1 cellular context compared by ENCODE assay signal in genomic region chr1:58576727-58577675, GRCh38.
TF ChIP-seq lines count a peak whose summit lies in the region.

A gene with protein sequence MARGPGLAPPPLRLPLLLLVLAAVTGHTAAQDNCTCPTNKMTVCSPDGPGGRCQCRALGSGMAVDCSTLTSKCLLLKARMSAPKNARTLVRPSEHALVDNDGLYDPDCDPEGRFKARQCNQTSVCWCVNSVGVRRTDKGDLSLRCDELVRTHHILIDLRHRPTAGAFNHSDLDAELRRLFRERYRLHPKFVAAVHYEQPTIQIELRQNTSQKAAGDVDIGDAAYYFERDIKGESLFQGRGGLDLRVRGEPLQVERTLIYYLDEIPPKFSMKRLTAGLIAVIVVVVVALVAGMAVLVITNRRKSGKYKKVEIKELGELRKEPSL (minus strand): TSS chr1:58577252. CDS start chr1:58577156, 96 bp downstream.

TF ChIP-seq in WTC11, 78 proteins besides CTCF, POLR2A, EP300 and RAD21 (continued from another document):
- no peak for TF ChIP-seq PRDM15 (CRISPR knock-in tag; IDR thresholded peaks at IDR 0.05)
- TF ChIP-seq ELF4 (CRISPR knock-in tag; IDR thresholded peaks at IDR 0.05; ENCODE audit: low read depth) = peak; percentile 96; the same call in 1 of the 2 replicates
- TF ChIP-seq PRRX2 (CRISPR knock-in tag; IDR thresholded peaks at IDR 0.05) = no peak
- no peak for TF ChIP-seq ZNF121 (CRISPR knock-in tag; IDR thresholded peaks at IDR 0.05)
- TF ChIP-seq, protein P1, sequence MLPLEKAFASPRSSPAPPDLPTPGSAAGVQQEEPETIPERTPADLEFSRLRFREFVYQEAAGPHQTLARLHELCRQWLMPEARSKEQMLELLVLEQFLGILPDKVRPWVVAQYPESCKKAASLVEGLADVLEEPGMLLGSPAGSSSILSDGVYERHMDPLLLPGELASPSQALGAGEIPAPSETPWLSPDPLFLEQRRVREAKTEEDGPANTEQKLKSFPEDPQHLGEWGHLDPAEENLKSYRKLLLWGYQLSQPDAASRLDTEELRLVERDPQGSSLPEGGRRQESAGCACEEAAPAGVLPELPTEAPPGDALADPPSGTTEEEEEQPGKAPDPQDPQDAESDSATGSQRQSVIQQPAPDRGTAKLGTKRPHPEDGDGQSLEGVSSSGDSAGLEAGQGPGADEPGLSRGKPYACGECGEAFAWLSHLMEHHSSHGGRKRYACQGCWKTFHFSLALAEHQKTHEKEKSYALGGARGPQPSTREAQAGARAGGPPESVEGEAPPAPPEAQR (CRISPR knock-in tag; IDR thresholded peaks at IDR 0.05) = no peak
- TF ChIP-seq ZNF281 (CRISPR knock-in tag; IDR thresholded peaks at IDR 0.05) = peak; percentile 90; the same call in 1 of the 2 replicates
- TF ChIP-seq, protein P2, sequence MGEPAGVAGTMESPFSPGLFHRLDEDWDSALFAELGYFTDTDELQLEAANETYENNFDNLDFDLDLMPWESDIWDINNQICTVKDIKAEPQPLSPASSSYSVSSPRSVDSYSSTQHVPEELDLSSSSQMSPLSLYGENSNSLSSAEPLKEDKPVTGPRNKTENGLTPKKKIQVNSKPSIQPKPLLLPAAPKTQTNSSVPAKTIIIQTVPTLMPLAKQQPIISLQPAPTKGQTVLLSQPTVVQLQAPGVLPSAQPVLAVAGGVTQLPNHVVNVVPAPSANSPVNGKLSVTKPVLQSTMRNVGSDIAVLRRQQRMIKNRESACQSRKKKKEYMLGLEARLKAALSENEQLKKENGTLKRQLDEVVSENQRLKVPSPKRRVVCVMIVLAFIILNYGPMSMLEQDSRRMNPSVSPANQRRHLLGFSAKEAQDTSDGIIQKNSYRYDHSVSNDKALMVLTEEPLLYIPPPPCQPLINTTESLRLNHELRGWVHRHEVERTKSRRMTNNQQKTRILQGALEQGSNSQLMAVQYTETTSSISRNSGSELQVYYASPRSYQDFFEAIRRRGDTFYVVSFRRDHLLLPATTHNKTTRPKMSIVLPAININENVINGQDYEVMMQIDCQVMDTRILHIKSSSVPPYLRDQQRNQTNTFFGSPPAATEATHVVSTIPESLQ (CRISPR knock-in tag; IDR thresholded peaks at IDR 0.05) = no peak
- peak; percentile 98 for TF ChIP-seq ETV6 (CRISPR knock-in tag; IDR thresholded peaks at IDR 0.05)
- TF ChIP-seq, protein P3, sequence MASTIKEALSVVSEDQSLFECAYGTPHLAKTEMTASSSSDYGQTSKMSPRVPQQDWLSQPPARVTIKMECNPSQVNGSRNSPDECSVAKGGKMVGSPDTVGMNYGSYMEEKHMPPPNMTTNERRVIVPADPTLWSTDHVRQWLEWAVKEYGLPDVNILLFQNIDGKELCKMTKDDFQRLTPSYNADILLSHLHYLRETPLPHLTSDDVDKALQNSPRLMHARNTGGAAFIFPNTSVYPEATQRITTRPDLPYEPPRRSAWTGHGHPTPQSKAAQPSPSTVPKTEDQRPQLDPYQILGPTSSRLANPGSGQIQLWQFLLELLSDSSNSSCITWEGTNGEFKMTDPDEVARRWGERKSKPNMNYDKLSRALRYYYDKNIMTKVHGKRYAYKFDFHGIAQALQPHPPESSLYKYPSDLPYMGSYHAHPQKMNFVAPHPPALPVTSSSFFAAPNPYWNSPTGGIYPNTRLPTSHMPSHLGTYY (CRISPR knock-in tag; IDR thresholded peaks at IDR 0.05) = 0 out of 2 replicates have a peak, but pooled peaks have one; percentile 6
- peak; percentile 98 for TF ChIP-seq RELA (CRISPR knock-in tag; IDR thresholded peaks at IDR 0.05; ENCODE audit: borderline replicate concordance)
- TF ChIP-seq FOXJ3 (CRISPR knock-in tag; IDR thresholded peaks at IDR 0.05; ENCODE audit: borderline replicate concordance) = no peak
- no peak for TF ChIP-seq RORB (CRISPR knock-in tag; IDR thresholded peaks at IDR 0.05)
- TF ChIP-seq, protein P4, sequence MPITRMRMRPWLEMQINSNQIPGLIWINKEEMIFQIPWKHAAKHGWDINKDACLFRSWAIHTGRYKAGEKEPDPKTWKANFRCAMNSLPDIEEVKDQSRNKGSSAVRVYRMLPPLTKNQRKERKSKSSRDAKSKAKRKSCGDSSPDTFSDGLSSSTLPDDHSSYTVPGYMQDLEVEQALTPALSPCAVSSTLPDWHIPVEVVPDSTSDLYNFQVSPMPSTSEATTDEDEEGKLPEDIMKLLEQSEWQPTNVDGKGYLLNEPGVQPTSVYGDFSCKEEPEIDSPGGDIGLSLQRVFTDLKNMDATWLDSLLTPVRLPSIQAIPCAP (CRISPR knock-in tag; IDR thresholded peaks at IDR 0.05) = peak; percentile 97
- 0 out of 2 replicates have a peak, but pooled peaks have one; percentile 91 for TF ChIP-seq KAT7 (CRISPR knock-in tag; IDR thresholded peaks at IDR 0.05; ENCODE audit: borderline replicate concordance)
- 0 out of 2 replicates have a peak, but pooled peaks have one; percentile 41 for TF ChIP-seq NR3C1 (CRISPR knock-in tag; conservative IDR thresholded peaks at IDR 0.05; ENCODE audit: low read depth)
- TF ChIP-seq ZNF232 (CRISPR knock-in tag; IDR thresholded peaks at IDR 0.05) = peak; percentile 97
- TF ChIP-seq NFATC4 (CRISPR knock-in tag; IDR thresholded peaks at IDR 0.05) = no peak
- peak; percentile 97 for TF ChIP-seq E2F1 (CRISPR knock-in tag; IDR thresholded peaks at IDR 0.05)
- no peak for TF ChIP-seq ZMAT4 (CRISPR knock-in tag; IDR thresholded peaks at IDR 0.05)
- TF ChIP-seq, protein P5, sequence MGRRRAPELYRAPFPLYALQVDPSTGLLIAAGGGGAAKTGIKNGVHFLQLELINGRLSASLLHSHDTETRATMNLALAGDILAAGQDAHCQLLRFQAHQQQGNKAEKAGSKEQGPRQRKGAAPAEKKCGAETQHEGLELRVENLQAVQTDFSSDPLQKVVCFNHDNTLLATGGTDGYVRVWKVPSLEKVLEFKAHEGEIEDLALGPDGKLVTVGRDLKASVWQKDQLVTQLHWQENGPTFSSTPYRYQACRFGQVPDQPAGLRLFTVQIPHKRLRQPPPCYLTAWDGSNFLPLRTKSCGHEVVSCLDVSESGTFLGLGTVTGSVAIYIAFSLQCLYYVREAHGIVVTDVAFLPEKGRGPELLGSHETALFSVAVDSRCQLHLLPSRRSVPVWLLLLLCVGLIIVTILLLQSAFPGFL (CRISPR knock-in tag; IDR thresholded peaks at IDR 0.05; ENCODE audit: borderline replicate concordance) = peak; percentile 44; the same call in 1 of the 2 replicates
- no peak for TF ChIP-seq HMGA2 (CRISPR knock-in tag; IDR thresholded peaks at IDR 0.05)
- TF ChIP-seq MYBL2 (CRISPR knock-in tag; IDR thresholded peaks at IDR 0.05) = peak; percentile 97
- no peak for TF ChIP-seq JAZF1 (CRISPR knock-in tag; IDR thresholded peaks at IDR 0.05)
- peak; percentile 73 for TF ChIP-seq NR1H2 (CRISPR knock-in tag; IDR thresholded peaks at IDR 0.05)
- TF ChIP-seq, protein P6, sequence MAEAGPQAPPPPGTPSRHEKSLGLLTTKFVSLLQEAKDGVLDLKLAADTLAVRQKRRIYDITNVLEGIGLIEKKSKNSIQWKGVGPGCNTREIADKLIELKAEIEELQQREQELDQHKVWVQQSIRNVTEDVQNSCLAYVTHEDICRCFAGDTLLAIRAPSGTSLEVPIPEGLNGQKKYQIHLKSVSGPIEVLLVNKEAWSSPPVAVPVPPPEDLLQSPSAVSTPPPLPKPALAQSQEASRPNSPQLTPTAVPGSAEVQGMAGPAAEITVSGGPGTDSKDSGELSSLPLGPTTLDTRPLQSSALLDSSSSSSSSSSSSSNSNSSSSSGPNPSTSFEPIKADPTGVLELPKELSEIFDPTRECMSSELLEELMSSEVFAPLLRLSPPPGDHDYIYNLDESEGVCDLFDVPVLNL (CRISPR knock-in tag; IDR thresholded peaks at IDR 0.05; ENCODE audit: borderline replicate concordance, low read depth) = peak; percentile 88
- TF ChIP-seq ZNF219 (CRISPR knock-in tag; IDR thresholded peaks at IDR 0.05; ENCODE audit: borderline replicate concordance) = peak; percentile 95; the same call in 1 of the 2 replicates
- TF ChIP-seq NR2C2 (CRISPR knock-in tag; IDR thresholded peaks at IDR 0.05) = peak; percentile 86
- TF ChIP-seq CBFB (CRISPR knock-in tag; IDR thresholded peaks at IDR 0.05; ENCODE audit: low read depth) = 0 out of 2 replicates have a peak, but pooled peaks have one; percentile 33
- TF ChIP-seq, protein P7, sequence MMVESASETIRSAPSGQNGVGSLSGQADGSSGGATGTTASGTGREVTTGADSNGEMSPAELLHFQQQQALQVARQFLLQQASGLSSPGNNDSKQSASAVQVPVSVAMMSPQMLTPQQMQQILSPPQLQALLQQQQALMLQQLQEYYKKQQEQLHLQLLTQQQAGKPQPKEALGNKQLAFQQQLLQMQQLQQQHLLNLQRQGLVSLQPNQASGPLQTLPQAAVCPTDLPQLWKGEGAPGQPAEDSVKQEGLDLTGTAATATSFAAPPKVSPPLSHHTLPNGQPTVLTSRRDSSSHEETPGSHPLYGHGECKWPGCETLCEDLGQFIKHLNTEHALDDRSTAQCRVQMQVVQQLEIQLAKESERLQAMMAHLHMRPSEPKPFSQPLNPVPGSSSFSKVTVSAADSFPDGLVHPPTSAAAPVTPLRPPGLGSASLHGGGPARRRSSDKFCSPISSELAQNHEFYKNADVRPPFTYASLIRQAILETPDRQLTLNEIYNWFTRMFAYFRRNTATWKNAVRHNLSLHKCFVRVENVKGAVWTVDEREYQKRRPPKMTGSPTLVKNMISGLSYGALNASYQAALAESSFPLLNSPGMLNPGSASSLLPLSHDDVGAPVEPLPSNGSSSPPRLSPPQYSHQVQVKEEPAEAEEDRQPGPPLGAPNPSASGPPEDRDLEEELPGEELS (CRISPR knock-in tag; IDR thresholded peaks at IDR 0.05) = peak; percentile 97
- TF ChIP-seq ZNF317 (CRISPR knock-in tag; IDR thresholded peaks at IDR 0.05; ENCODE audit: borderline replicate concordance, low read depth) = peak; percentile 76
- TF ChIP-seq, protein P8, sequence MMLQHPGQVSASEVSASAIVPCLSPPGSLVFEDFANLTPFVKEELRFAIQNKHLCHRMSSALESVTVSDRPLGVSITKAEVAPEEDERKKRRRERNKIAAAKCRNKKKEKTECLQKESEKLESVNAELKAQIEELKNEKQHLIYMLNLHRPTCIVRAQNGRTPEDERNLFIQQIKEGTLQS (CRISPR knock-in tag; conservative IDR thresholded peaks at IDR 0.05) = peak; percentile 81
- TF ChIP-seq JUN (CRISPR knock-in tag; IDR thresholded peaks at IDR 0.05) = peak; percentile 97; the same call in 1 of the 2 replicates
